In genomic region chr15:24878153-24878552, GRCh38 we compare ENCODE assay signal across 9 cellular contexts.
DNase-seq lines count a peak whose midpoint lies in the region; ATAC-seq, FAIRE-seq and TF ChIP-seq lines count a peak whose summit lies in the region.
"Had no signal": no experiment of that assay in that cellular context is flagged by ENCODE, and none has a peak within 500 bp of the region (broad histone marks: within the 10 kb centered on the region; RNA-seq: fewer than 3 reads in every experiment).

No MANE protein-coding gene starts in this region.

- peak overlapping the region; percentile 70; the same call in 1 of the 2 replicates for H3K27ac Mint-ChIP-seq in WTC11

- H3K27me3 Mint-ChIP-seq in WTC11 (ENCODE audit: low read depth) = no peaks in the 10 kb centered on the region; the same call in 1 of the 2 replicates

- DNase-seq in Caki2 (ENCODE audit: low read depth) (peak; percentile 42), WTC11 (ENCODE audit: low spot score) (peak; percentile 26), fibroblast of the conjunctiva (ENCODE audit: low read depth) (peak; percentile 23), retina (peak; percentile 80), GM19239 (ENCODE audit: insufficient read length, low spot score) (no peak), ecto neural progenitor cell (ENCODE audit: low spot score) (no peak)

- H3K36me3 Mint-ChIP-seq in WTC11 = peaks cover 37% of the 10 kb centered on the region

- no peak for TF ChIP-seq CTCF in WTC11 (IDR thresholded peaks at IDR 0.05)

- ATAC-seq in WTC11 (peak; percentile 59), GM18505 (IDR thresholded peaks at IDR 0.05; ENCODE audit: unreplicated experiment) (no peak), HG03025 (IDR thresholded peaks at IDR 0.05; ENCODE audit: low FRiP score, unreplicated experiment) (no peak)
- ATAC-seq: GM12878 had no signal

- POLR2A ChIA-PET in WTC11 (lab: Charles Lee) = no interaction called here

- no peak for TF ChIP-seq POLR2A in GM18505 (IDR thresholded peaks at IDR 0.05; ENCODE audit: borderline replicate concordance, extremely low read depth, insufficient read depth, insufficient read length)

- no peak for FAIRE-seq in GM19239 (lab: Jason Lieb, UNC)
- FAIRE-seq: GM12878 had no signal

- H3K9me3 Mint-ChIP-seq in WTC11 = peaks cover 24% of the 10 kb centered on the region

- peak overlapping the region; percentile 55 for H3K4me3 Mint-ChIP-seq in WTC11

- in situ Hi-C loops in Caki2 (cut with HindIII; ENCODE audit: low pct_unique_long_range_greater_than_20kb, low sequenced_read_pairs) = no loop called here

- peaks cover 39% of the 10 kb centered on the region for H3K4me1 Mint-ChIP-seq in WTC11

- CTCF ChIA-PET in WTC11 (lab: Charles Lee) = no interaction called here

TF ChIP-seq in WTC11, 78 proteins besides CTCF, POLR2A, EP300 and RAD21:
- TF ChIP-seq JAZF1 (CRISPR knock-in tag; IDR thresholded peaks at IDR 0.05) (no peak), E2F5 (CRISPR knock-in tag; IDR thresholded peaks at IDR 0.05) (no peak), MAX (CRISPR knock-in tag; IDR thresholded peaks at IDR 0.05) (no peak), AFF4 (CRISPR knock-in tag; IDR thresholded peaks at IDR 0.05; ENCODE audit: borderline replicate concordance) (no peak), PRRX2 (CRISPR knock-in tag; IDR thresholded peaks at IDR 0.05) (no peak), PREB (CRISPR knock-in tag; IDR thresholded peaks at IDR 0.05; ENCODE audit: borderline replicate concordance) (no peak), USF2 (CRISPR knock-in tag; IDR thresholded peaks at IDR 0.05) (0 out of 2 replicates have a peak, but pooled peaks have one; percentile 9), NR2C2 (CRISPR knock-in tag; IDR thresholded peaks at IDR 0.05) (no peak), HMGA2 (CRISPR knock-in tag; IDR thresholded peaks at IDR 0.05) (no peak), ZNF317 (CRISPR knock-in tag; IDR thresholded peaks at IDR 0.05; ENCODE audit: borderline replicate concordance, low read depth) (no peak), ZNF425 (CRISPR knock-in tag; conservative IDR thresholded peaks at IDR 0.05) (no peak), GRHL2 (CRISPR knock-in tag; IDR thresholded peaks at IDR 0.05; ENCODE audit: insufficient replicate concordance, severe bottlenecking) (no peak), ZNF121 (CRISPR knock-in tag; IDR thresholded peaks at IDR 0.05) (no peak), GABPB1 (CRISPR knock-in tag; IDR thresholded peaks at IDR 0.05) (peak; percentile 41; the same call in 1 of the 2 replicates), CDX4 (CRISPR knock-in tag; IDR thresholded peaks at IDR 0.05; ENCODE audit: borderline replicate concordance) (no peak), MLX (CRISPR knock-in tag; IDR thresholded peaks at IDR 0.05) (no peak)

Comparison
In these comparisons a context has a peak if more than half of its experiments do, and no peak if none do; other contexts are left out.
1. DNase-seq: peak in Caki2 (single experiment), WTC11 (single experiment), fibroblast of the conjunctiva (single experiment) and retina (single experiment); none in GM19239 (single experiment) and ecto neural progenitor cell (single experiment).